In genomic region chr2:117853316-117853715, GRCh38 we compare ENCODE assay signal across 9 cellular contexts.
"Had no signal": no experiment of that assay in that cellular context is flagged by ENCODE, and none has a peak within 500 bp of the region (broad histone marks: within the 10 kb centered on the region; RNA-seq: fewer than 3 reads in every experiment).

No MANE protein-coding gene starts in this region.

- H3K9me3 ChIP-seq: HAP-1 had no signal

- H3K4me2 ChIP-seq: GM23338 had no signal

- H2AFZ ChIP-seq: GM23338 had no signal

- H3K36me3 ChIP-seq: HAP-1 had no signal

- FAIRE-seq: HTR-8/SVneo, K562 had no signal

- H3K4me1 ChIP-seq: HAP-1 had no signal

- DNase-seq: H7, HFFc6, IMR-90, KG1 had no signal

- ATAC-seq: GM23338, HCT116, K562 had no signal

- H3K4me3 ChIP-seq: GM23338, HAP-1, K562 had no signal
